In the genomic region with DNA sequence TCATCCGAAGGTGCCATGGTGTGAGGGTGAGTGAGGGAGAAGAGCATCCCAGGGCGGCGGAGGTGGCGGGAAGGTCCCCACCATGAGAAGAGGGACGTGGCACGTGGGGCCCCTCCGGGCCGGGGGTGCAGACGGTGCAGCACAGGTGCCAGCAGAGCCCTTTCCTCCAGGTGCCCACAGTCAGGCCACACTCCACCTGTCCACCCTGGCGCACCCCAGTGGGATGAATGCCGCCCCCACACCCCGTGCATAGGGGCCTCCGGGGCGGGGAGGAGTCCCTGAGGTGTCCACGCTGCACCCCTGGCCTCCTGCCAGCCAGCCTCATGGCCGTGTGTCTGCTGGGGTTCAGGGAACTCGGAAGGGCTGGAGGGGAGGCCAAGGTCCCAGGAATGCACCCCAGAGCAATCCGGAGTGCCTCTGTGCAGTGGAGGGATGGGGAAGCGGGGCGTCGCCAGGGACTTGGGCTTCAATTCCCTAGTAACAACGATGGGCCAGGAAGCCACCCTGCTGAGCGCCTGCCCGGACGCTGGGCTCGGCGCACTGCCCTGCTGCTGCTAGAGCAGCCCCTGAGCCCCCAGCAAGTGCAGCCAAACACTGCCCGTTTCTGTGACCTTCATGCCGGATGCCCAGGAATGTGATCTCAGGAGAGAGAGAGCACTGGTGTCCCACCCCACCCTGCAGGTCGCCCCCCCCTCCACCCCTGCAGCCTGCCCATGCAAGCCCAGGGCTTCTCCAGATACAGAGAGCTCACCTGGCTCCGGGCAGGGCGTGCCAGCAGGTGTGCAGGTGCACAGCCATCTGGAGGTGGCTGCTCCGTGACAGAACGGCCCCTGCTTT, we compare ENCODE assay signal across 1 cellular context.
TF ChIP-seq lines count a peak whose summit lies in the region.

No MANE protein-coding gene starts in this region.

TF ChIP-seq in H1, 55 proteins besides CTCF, POLR2A, EP300 and RAD21 (continued from another document):
- TF ChIP-seq, protein P1, sequence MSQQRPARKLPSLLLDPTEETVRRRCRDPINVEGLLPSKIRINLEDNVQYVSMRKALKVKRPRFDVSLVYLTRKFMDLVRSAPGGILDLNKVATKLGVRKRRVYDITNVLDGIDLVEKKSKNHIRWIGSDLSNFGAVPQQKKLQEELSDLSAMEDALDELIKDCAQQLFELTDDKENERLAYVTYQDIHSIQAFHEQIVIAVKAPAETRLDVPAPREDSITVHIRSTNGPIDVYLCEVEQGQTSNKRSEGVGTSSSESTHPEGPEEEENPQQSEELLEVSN (IDR thresholded peaks at IDR 0.05) = 0 out of 2 replicates have a peak, but pooled peaks have one; percentile 16
- TF ChIP-seq, protein P2, sequence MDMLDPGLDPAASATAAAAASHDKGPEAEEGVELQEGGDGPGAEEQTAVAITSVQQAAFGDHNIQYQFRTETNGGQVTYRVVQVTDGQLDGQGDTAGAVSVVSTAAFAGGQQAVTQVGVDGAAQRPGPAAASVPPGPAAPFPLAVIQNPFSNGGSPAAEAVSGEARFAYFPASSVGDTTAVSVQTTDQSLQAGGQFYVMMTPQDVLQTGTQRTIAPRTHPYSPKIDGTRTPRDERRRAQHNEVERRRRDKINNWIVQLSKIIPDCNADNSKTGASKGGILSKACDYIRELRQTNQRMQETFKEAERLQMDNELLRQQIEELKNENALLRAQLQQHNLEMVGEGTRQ (IDR thresholded peaks at IDR 0.05; ENCODE audit: low read length) = no peak
- TF ChIP-seq GABPA (IDR thresholded peaks at IDR 0.05; ENCODE audit: borderline replicate concordance, insufficient read depth, low read length) = peak; percentile 63; the same call in 1 of the 2 replicates
- TF ChIP-seq, protein P3, sequence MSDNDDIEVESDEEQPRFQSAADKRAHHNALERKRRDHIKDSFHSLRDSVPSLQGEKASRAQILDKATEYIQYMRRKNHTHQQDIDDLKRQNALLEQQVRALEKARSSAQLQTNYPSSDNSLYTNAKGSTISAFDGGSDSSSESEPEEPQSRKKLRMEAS (IDR thresholded peaks at IDR 0.05) = 0 out of 2 replicates have a peak, but pooled peaks have one; percentile 0
- TF ChIP-seq CBX5 (IDR thresholded peaks at IDR 0.05; ENCODE audit: low read depth, low read length) = no peak
- no peak for TF ChIP-seq HDAC6 (IDR thresholded peaks at IDR 0.05; ENCODE audit: low read depth, low read length)
- TF ChIP-seq SIN3A (conservative IDR thresholded peaks at IDR 0.05 in 1 of 2, IDR thresholded peaks at IDR 0.05 in 1 of 2; ENCODE audit: low read depth in 1 of 2, low read length in 2 of 2) = no peak
TF ChIP-seq in H1: peak in this region for 4.
